Comparison of ENCODE assay signal across 12 cellular contexts in the genomic region with DNA sequence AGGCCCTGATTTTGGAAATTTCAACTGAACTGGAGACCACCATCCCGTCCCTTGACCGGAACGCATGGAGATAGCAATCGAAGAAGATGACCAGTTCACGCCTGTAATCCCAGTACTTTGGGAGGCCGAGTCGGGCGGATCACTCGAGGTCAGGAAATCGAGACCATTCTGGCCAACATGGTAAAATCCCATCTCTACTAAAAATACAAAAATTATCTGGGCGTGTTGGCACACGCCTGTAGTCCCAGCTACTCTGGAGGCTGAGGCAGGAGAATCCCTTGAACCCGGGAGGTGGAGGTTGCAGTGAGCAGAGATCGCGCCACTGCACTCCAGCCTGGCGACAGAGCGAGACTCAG. TPM values are rescaled to one million over a fixed set of nuclear protein-coding genes. Genes with fewer than 3 reads are reported as not detected.
DNase-seq lines count a peak whose midpoint lies in the region; ATAC-seq, FAIRE-seq and TF ChIP-seq lines count a peak whose summit lies in the region.
"Not testable (repeated sequence)": the region's sequence is repeated elsewhere in the genome, so short reads cannot be mapped to it uniquely, and the experiment has no call there.
"Had no signal": no experiment of that assay in that cellular context is flagged by ENCODE, and none has a peak within 500 bp of the region (broad histone marks: within the 10 kb centered on the region; RNA-seq: fewer than 3 reads in every experiment).

No MANE protein-coding gene starts in this region.

- not testable (repeated sequence) for H3K4me1 Mint-ChIP-seq in CD4-positive, CD25-positive, alpha-beta regulatory T cell; activated CD4-positive, alpha-beta T cell treated with anti-CD3 and anti-CD28 coated beads, Interleukin-2, amount 10 ng/mL, durations not matched to agents 24 days and 14 days; astrocyte (ENCODE audit: low read depth, unreplicated experiment); endodermal cell; progenitor cell of endocrine pancreas (ENCODE audit: low read depth); type B pancreatic cell (ENCODE audit: unreplicated experiment)

- H3K9ac ChIP-seq in MM.1S (ENCODE audit: low read length); astrocyte (ENCODE audit: low read length); endodermal cell (ENCODE audit: extremely low read depth, low read length, poor library complexity, severe bottlenecking): not testable (repeated sequence)

- H3K27me3 Mint-ChIP-seq in CD4-positive, CD25-positive, alpha-beta regulatory T cell = peaks cover 20% of the 10 kb centered on the region
- H3K27me3 Mint-ChIP-seq in activated CD4-positive, alpha-beta T cell treated with anti-CD3 and anti-CD28 coated beads, Interleukin-2, amount 10 ng/mL, durations not matched to agents 24 days and 14 days = peaks cover 24% of the 10 kb centered on the region
- peaks cover 15% of the 10 kb centered on the region for H3K27me3 Mint-ChIP-seq in astrocyte (ENCODE audit: low read depth, unreplicated experiment)
- H3K27me3 Mint-ChIP-seq in endodermal cell (ENCODE audit: insufficient read depth) = peaks cover 51% of the 10 kb centered on the region
- H3K27me3 Mint-ChIP-seq in progenitor cell of endocrine pancreas = peaks cover 15% of the 10 kb centered on the region
- not testable (repeated sequence) for H3K27me3 Mint-ChIP-seq in type B pancreatic cell

- intact Hi-C loops in activated CD4-positive, alpha-beta T cell treated with anti-CD3 and anti-CD28 coated beads, Interleukin-2, amount 10 ng/mL, durations not matched to agents 24 days and 14 days (cut with micrococcal nuclease); lower lobe of right lung (cut with DNase I): not testable (repeated sequence)

- not testable (repeated sequence) for H3K9me3 ChIP-seq in CD4-positive, CD25-positive, alpha-beta regulatory T cell (ENCODE audit: control insufficient read depth in 2 of 2, low read length in 2 of 2); MM.1S (replicated peaks; ENCODE audit: insufficient read depth, low read length); astrocyte (ENCODE audit: insufficient read depth, low read depth, low read length); endodermal cell (ENCODE audit: control insufficient read depth, low read length); lower lobe of right lung

- ATAC-seq in CD4-positive, CD25-positive, alpha-beta regulatory T cell (ENCODE audit: low read depth in 2 of 2); lower lobe of right lung: not testable (repeated sequence)

- FAIRE-seq in astrocyte (lab: Jason Lieb, UNC) = not testable (repeated sequence)

- peak overlapping the region in 3 of 4 donors; percentile 48 to 51 (median 50) for H3K4me3 Mint-ChIP-seq in CD4-positive, CD25-positive, alpha-beta regulatory T cell
- H3K4me3 Mint-ChIP-seq in activated CD4-positive, alpha-beta T cell treated with anti-CD3 and anti-CD28 coated beads, Interleukin-2, amount 10 ng/mL, durations not matched to agents 24 days and 14 days = peak overlapping the region; percentile 86
- H3K4me3 Mint-ChIP-seq in astrocyte (ENCODE audit: unreplicated experiment) (peak overlapping the region; percentile 77), endodermal cell (peak overlapping the region; percentile 77), progenitor cell of endocrine pancreas (ENCODE audit: low read depth) (peak overlapping the region; percentile 89), type B pancreatic cell (peak overlapping the region; percentile 88)

- not testable (repeated sequence) for H3K9me3 Mint-ChIP-seq in CD4-positive, CD25-positive, alpha-beta regulatory T cell; activated CD4-positive, alpha-beta T cell treated with anti-CD3 and anti-CD28 coated beads, Interleukin-2, amount 10 ng/mL, durations not matched to agents 24 days and 14 days; astrocyte (ENCODE audit: unreplicated experiment); endodermal cell; progenitor cell of endocrine pancreas (ENCODE audit: low read depth); type B pancreatic cell

- H3K4me3 ChIP-seq in CD4-positive, CD25-positive, alpha-beta regulatory T cell (ENCODE audit: low read depth, low read length); astrocyte (ENCODE audit: insufficient read depth, low read depth, low read length): not testable (repeated sequence)
- H3K4me3 ChIP-seq in MM.1S (ENCODE audit: low read length) = 0 out of 2 replicates have a peak overlapping the region, but pooled peaks have one; percentile 65
- peak overlapping the region; percentile 82 for H3K4me3 ChIP-seq in endodermal cell (ENCODE audit: low read length)
- peak overlapping the region; percentile 59 for H3K4me3 ChIP-seq in lower lobe of right lung

- H3K36me3 Mint-ChIP-seq in CD4-positive, CD25-positive, alpha-beta regulatory T cell; activated CD4-positive, alpha-beta T cell treated with anti-CD3 and anti-CD28 coated beads, Interleukin-2, amount 10 ng/mL, durations not matched to agents 24 days and 14 days (ENCODE audit: low read depth); astrocyte (ENCODE audit: low read depth, unreplicated experiment); endodermal cell (ENCODE audit: low read depth); progenitor cell of endocrine pancreas (ENCODE audit: insufficient read depth); type B pancreatic cell: not testable (repeated sequence)

- H4K20me1 ChIP-seq in MM.1S (ENCODE audit: insufficient read depth, low read length); astrocyte (ENCODE audit: insufficient read depth, low read length): not testable (repeated sequence)

- not testable (repeated sequence) for H3K36me3 ChIP-seq in CD4-positive, CD25-positive, alpha-beta regulatory T cell (ENCODE audit: control insufficient read depth, insufficient read depth, low read length); MM.1S (replicated peaks; ENCODE audit: insufficient read depth, low read length); astrocyte (ENCODE audit: insufficient read depth, low read length); endodermal cell (ENCODE audit: control insufficient read depth, insufficient read depth, low read length); lower lobe of right lung

- not testable (repeated sequence) for H2AFZ ChIP-seq in MM.1S (ENCODE audit: low read length); astrocyte (ENCODE audit: low read depth, low read length)

- not testable (repeated sequence) for H3K27me3 ChIP-seq in CD4-positive, CD25-positive, alpha-beta regulatory T cell (ENCODE audit: control insufficient read depth, insufficient read depth, low read length); MM.1S (replicated peaks; ENCODE audit: insufficient read depth, low read length); astrocyte (ENCODE audit: insufficient read depth, low read length); lower lobe of right lung (ENCODE audit: low read depth)
- peaks cover 21% of the 10 kb centered on the region for H3K27me3 ChIP-seq in endodermal cell (ENCODE audit: control insufficient read depth, insufficient read depth, low read length, poor library complexity, severe bottlenecking)

- not testable (repeated sequence) for H3K27ac Mint-ChIP-seq in CD4-positive, CD25-positive, alpha-beta regulatory T cell; activated CD4-positive, alpha-beta T cell treated with anti-CD3 and anti-CD28 coated beads, Interleukin-2, amount 10 ng/mL, durations not matched to agents 24 days and 14 days; astrocyte (ENCODE audit: unreplicated experiment); endodermal cell; progenitor cell of endocrine pancreas; type B pancreatic cell

- not testable (repeated sequence) for TF ChIP-seq CTCF in MM.1S (IDR thresholded peaks at IDR 0.05; ENCODE audit: low read length); astrocyte (IDR thresholded peaks at IDR 0.05; ENCODE audit: insufficient read depth, low read depth, low read length); endodermal cell (conservative IDR thresholded peaks at IDR 0.05); lower lobe of right lung (IDR thresholded peaks at IDR 0.05); progenitor cell of endocrine pancreas (IDR thresholded peaks at IDR 0.05; ENCODE audit: unreplicated experiment); type B pancreatic cell (conservative IDR thresholded peaks at IDR 0.05)

- not testable (repeated sequence) for H3K9me2 ChIP-seq in MM.1S (replicated peaks; ENCODE audit: insufficient read depth, low read length)

- not testable (repeated sequence) for H3K79me2 ChIP-seq in MM.1S (ENCODE audit: low read length); astrocyte (ENCODE audit: insufficient read depth, low read length)

- not testable (repeated sequence) for DNase-seq in CD4-positive, CD25-positive, alpha-beta regulatory T cell; MM.1S; activated CD4-positive, alpha-beta T cell treated with anti-CD3 and anti-CD28 coated beads, Interleukin-2, amount 10 ng/mL, durations not matched to agents 24 days and 14 days; astrocyte (ENCODE audit: low read depth); endodermal cell; lower lobe of right lung; progenitor cell of endocrine pancreas (ENCODE audit: low spot score, unreplicated experiment); type B pancreatic cell (ENCODE audit: extremely low spot score, unreplicated experiment)

- WGBS in endodermal cell (ENCODE audit: insufficient coverage in 1 of 2, insufficient read length in 1 of 2), 2 experiments = 47 to 54% methylated on average over 17 of the region's 17 CpGs

- not testable (repeated sequence) for H3K27ac ChIP-seq in CD4-positive, CD25-positive, alpha-beta regulatory T cell (ENCODE audit: insufficient read depth, low read length, poor library complexity, severe bottlenecking); MM.1S (ENCODE audit: low read length); astrocyte (ENCODE audit: low read depth, low read length); endodermal cell (ENCODE audit: low read depth, low read length); lower lobe of right lung

- not testable (repeated sequence) for H3K4me1 ChIP-seq in CD4-positive, CD25-positive, alpha-beta regulatory T cell (ENCODE audit: control insufficient read depth, insufficient read depth, low read length, poor library complexity, severe bottlenecking); MM.1S (ENCODE audit: low read length); astrocyte (ENCODE audit: insufficient read depth, low read length); endodermal cell (ENCODE audit: control insufficient read depth, insufficient read depth, low read length); lower lobe of right lung

- not testable (repeated sequence) for H3F3A ChIP-seq in MM.1S (ENCODE audit: insufficient read depth, low read length)

- H3K4me2 ChIP-seq in MM.1S (ENCODE audit: low read depth, low read length) (peak overlapping the region; percentile 68; the same call in 1 of the 2 replicates), astrocyte (ENCODE audit: low read length) (peak overlapping the region; percentile 77)

RNA-seq across cellular contexts. Expression of gene TUBB8, which starts 25.1 kb away (rescaled TPM):
- not detected for total RNA-seq in CD4-positive, CD25-positive, alpha-beta regulatory T cell
- polyA plus RNA-seq in CD4-positive, CD25-positive, alpha-beta regulatory T cell = not detected
- total RNA-seq in activated CD4-positive, alpha-beta T cell treated with anti-CD3 and anti-CD28 coated beads, Interleukin-2, amount 10 ng/mL, durations not matched to agents 24 days and 14 days = not detected in 2 replicates
- total RNA-seq in astrocyte (not detected in 2 replicates), endodermal cell (1 to 10 TPM in 1 of 2 donors, under 1 TPM in 1; 0.90 to 1.9 TPM), lower lobe of right lung (0.38 TPM), progenitor cell of endocrine pancreas (0.71 and 0.77 TPM in 2 replicates), type B pancreatic cell (ENCODE audit: low replicate concordance) (0.29 and 0.46 TPM in 2 replicates)
- polyA plus RNA-seq in endodermal cell (2013, experiment 1 of 2) = 0.71 TPM
- 0.37 TPM for polyA plus RNA-seq in endodermal cell (2013, experiment 2 of 2)
- total RNA-seq: aorta, HT1080, kidney epithelial cell had no signal
- polyA plus RNA-seq: aorta, right cardiac atrium had no signal
